ENCODE assay signal across 11 cellular contexts in the genomic region with DNA sequence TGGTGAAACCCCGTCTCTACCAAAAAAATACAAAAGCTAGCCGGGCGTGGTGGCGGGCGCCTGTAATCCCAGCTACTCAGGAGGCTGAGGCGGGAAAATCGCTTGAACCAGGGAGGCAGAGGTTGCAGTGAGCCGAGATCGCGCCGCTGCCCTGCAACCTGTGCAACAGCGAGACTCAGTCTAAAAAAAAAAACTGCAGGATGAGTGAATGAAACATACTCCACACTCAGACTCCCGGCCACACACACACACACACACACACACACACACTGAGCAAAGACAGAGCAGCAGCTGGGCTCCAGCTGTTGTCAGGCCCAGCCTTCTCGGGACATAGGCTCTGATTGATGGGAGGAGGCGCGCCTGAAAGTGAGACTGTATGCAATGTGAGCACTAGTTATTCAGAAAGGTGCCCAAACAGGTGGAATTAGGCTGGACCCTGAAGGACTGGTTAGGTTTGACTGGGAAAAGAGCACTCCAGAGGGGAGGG. TPM values are rescaled to one million over a fixed set of nuclear protein-coding genes. Genes with fewer than 3 reads are reported as not detected.
DNase-seq lines count a peak whose midpoint lies in the region; ATAC-seq and TF ChIP-seq lines count a peak whose summit lies in the region.
"Had no signal": no experiment of that assay in that cellular context is flagged by ENCODE, and none has a peak within 500 bp of the region (broad histone marks: within the 10 kb centered on the region; RNA-seq: fewer than 3 reads in every experiment).

No MANE protein-coding gene starts in this region.

- CTCF ChIA-PET in activated CD4-positive, alpha-beta T cell treated with anti-CD3 and anti-CD28 coated beads for 36 hours (lab: Charles Lee): interaction anchor here (0.6 to 1.0 kb wide), 6 partner anchors 28 to 488 kb away, joined by 3 to 4 read pairs (median 3); no protein-coding TSS in a partner anchor

- peaks cover 17% of the 10 kb centered on the region for H3K4me1 ChIP-seq in HAP-1

- no peaks in the 10 kb centered on the region for H3K9me3 ChIP-seq in HAP-1
- H3K9me3 ChIP-seq: Peyer's patch had no signal

- H3K4me1 Mint-ChIP-seq in natural killer cell treated with Interleukin-12 subunit alpha and Interleukin-12 subunit beta and Interleukin-15 and Interleukin-18, amount 100 ng/mL, for 72 hours (ENCODE audit: low read depth in 2 of 2): peaks cover 7 to 9% of the 10 kb centered on the region in 2 donors
- H3K4me1 Mint-ChIP-seq in activated CD4-positive, alpha-beta T cell treated with anti-CD3 and anti-CD28 coated beads for 36 hours: peaks cover 7% of the 10 kb centered on the region

- H3K4me3 Mint-ChIP-seq in natural killer cell treated with Interleukin-12 subunit alpha and Interleukin-12 subunit beta and Interleukin-15 and Interleukin-18, amount 100 ng/mL, for 72 hours: peak overlapping the region; percentile 96
- H3K4me3 Mint-ChIP-seq in activated CD4-positive, alpha-beta T cell treated with anti-CD3 and anti-CD28 coated beads for 36 hours: no peak overlapping the region

- peak overlapping the region; percentile 67 for H3K4me3 ChIP-seq in HAP-1
- H3K4me3 ChIP-seq in choroid plexus epithelial cell (ENCODE audit: low read depth, low read length): no peak overlapping the region

- H3K36me3 ChIP-seq in HAP-1 (replicated peaks): no peaks in the 10 kb centered on the region; the same call in 1 of the 2 replicates
- H3K36me3 ChIP-seq: Peyer's patch had no signal

- in situ Hi-C loops in HAP-1 (cut with MboI; ENCODE audit: low sequenced_read_pairs): no loop called here

- no peak overlapping the region for H3K27ac Mint-ChIP-seq in natural killer cell treated with Interleukin-12 subunit alpha and Interleukin-12 subunit beta and Interleukin-15 and Interleukin-18, amount 100 ng/mL, for 72 hours
- H3K27ac Mint-ChIP-seq in activated CD4-positive, alpha-beta T cell treated with anti-CD3 and anti-CD28 coated beads for 36 hours: no peak overlapping the region
- H3K27ac Mint-ChIP-seq: activated CD8-positive, alpha-beta memory T cell treated with anti-CD3 and anti-CD28 coated beads, Interleukin-2, amount 10 ng/mL, durations not matched to agents 7 days and 5 days had no signal

- peak; percentile 34 for DNase-seq in AG20443 (ENCODE audit: low spot score)
- DNase-seq in HAP-1 (ENCODE audit: low spot score in 2 of 2): peak in 1 of 2 experiments; percentile 20
- DNase-seq in choroid plexus epithelial cell (ENCODE audit: low read depth): peak; percentile 53
- DNase-seq in natural killer cell treated with Interleukin-12 subunit alpha and Interleukin-12 subunit beta and Interleukin-15 and Interleukin-18, amount 100 ng/mL, for 72 hours (ENCODE audit: low spot score): no peak
- DNase-seq in NCI-H1694 (lab: John Stamatoyannopoulos, UW): no peak
- no peak for DNase-seq in hippocampal formation (lab: John Stamatoyannopoulos, UW)
- DNase-seq in MV-4-11 (lab: John Stamatoyannopoulos, UW): no peak
- DNase-seq in activated CD4-positive, alpha-beta T cell treated with anti-CD3 and anti-CD28 coated beads for 36 hours: no peak
- DNase-seq: activated CD8-positive, alpha-beta memory T cell treated with anti-CD3 and anti-CD28 coated beads, Interleukin-2, amount 10 ng/mL, durations not matched to agents 7 days and 5 days; NCI-H2107 had no signal

- H3K9me3 Mint-ChIP-seq in natural killer cell treated with Interleukin-12 subunit alpha and Interleukin-12 subunit beta and Interleukin-15 and Interleukin-18, amount 100 ng/mL, for 72 hours: no peaks in the 10 kb centered on the region
- H3K9me3 Mint-ChIP-seq in activated CD4-positive, alpha-beta T cell treated with anti-CD3 and anti-CD28 coated beads for 36 hours (ENCODE audit: low read depth): no peaks in the 10 kb centered on the region

- ATAC-seq in natural killer cell treated with Interleukin-12 subunit alpha and Interleukin-12 subunit beta and Interleukin-15 and Interleukin-18, amount 100 ng/mL, for 72 hours: no peak
- ATAC-seq in activated CD4-positive, alpha-beta T cell treated with anti-CD3 and anti-CD28 coated beads for 36 hours: no peak

- H3K27me3 ChIP-seq in HAP-1 (ENCODE audit: low read depth): no peaks in the 10 kb centered on the region
- H3K27me3 ChIP-seq: Peyer's patch had no signal

- POLR2A ChIA-PET in activated CD4-positive, alpha-beta T cell treated with anti-CD3 and anti-CD28 coated beads for 36 hours (lab: Charles Lee): no interaction called here

- no peak for TF ChIP-seq CTCF in choroid plexus epithelial cell (conservative IDR thresholded peaks at IDR 0.05; ENCODE audit: low read depth, low read length)

- intact Hi-C loops in activated CD4-positive, alpha-beta T cell treated with anti-CD3 and anti-CD28 coated beads for 36 hours (cut with DNase I, micrococcal nuclease): loop anchor here in 1 of 2 experiments (2.0 kb wide), 1 partner anchor 61 kb away; the partner anchor contains the start of gene RPS13

- peaks cover 4% of the 10 kb centered on the region for H3K36me3 Mint-ChIP-seq in natural killer cell treated with Interleukin-12 subunit alpha and Interleukin-12 subunit beta and Interleukin-15 and Interleukin-18, amount 100 ng/mL, for 72 hours
- no peaks in the 10 kb centered on the region for H3K36me3 Mint-ChIP-seq in activated CD4-positive, alpha-beta T cell treated with anti-CD3 and anti-CD28 coated beads for 36 hours (ENCODE audit: low read depth)

- H3K27me3 Mint-ChIP-seq in natural killer cell treated with Interleukin-12 subunit alpha and Interleukin-12 subunit beta and Interleukin-15 and Interleukin-18, amount 100 ng/mL, for 72 hours: peaks cover 16 to 28% of the 10 kb centered on the region in 2 donors
- H3K27me3 Mint-ChIP-seq in activated CD4-positive, alpha-beta T cell treated with anti-CD3 and anti-CD28 coated beads for 36 hours: peaks cover 12% of the 10 kb centered on the region

RNA-seq across cellular contexts. Expression of gene PLEKHA7, which starts 1.5 kb away (rescaled TPM):
- under 1 TPM; 0.10 to 0.84 TPM for total RNA-seq in natural killer cell treated with Interleukin-12 subunit alpha and Interleukin-12 subunit beta and Interleukin-15 and Interleukin-18, amount 100 ng/mL, for 72 hours
- total RNA-seq in activated CD4-positive, alpha-beta T cell treated with anti-CD3 and anti-CD28 coated beads for 36 hours: 1 to 10 TPM; 6.4 to 8.4 TPM

Comparison
In these comparisons a context has a peak if more than half of its experiments do, and no peak if none do; other contexts are left out.
1. DNase-seq: peak in AG20443 (single experiment) and choroid plexus epithelial cell (single experiment); none in natural killer cell treated with Interleukin-12 subunit alpha and Interleukin-12 subunit beta and Interleukin-15 and Interleukin-18, amount 100 ng/mL, for 72 hours (single experiment), NCI-H1694 (single experiment), hippocampal formation (0 of 2), MV-4-11 (single experiment) and activated CD4-positive, alpha-beta T cell treated with anti-CD3 and anti-CD28 coated beads for 36 hours (single experiment).
2. RNA of gene PLEKHA7, which starts 1.5 kb away (total RNA-seq): 6.4 to 8.4 TPM in activated CD4-positive, alpha-beta T cell treated with anti-CD3 and anti-CD28 coated beads for 36 hours; 0.10 to 0.84 TPM in natural killer cell treated with Interleukin-12 subunit alpha and Interleukin-12 subunit beta and Interleukin-15 and Interleukin-18, amount 100 ng/mL, for 72 hours; every median in the first group is over 4 times any median in the second.